13 cellular contexts compared by ENCODE assay signal in genomic region chr7:116652793-116653192, GRCh38. TPM values are rescaled to one million over a fixed set of nuclear protein-coding genes. Genes with fewer than 3 reads are reported as not detected.
DNase-seq lines count a peak whose midpoint lies in the region; ATAC-seq and TF ChIP-seq lines count a peak whose summit lies in the region.
"Had no signal": no experiment of that assay in that cellular context is flagged by ENCODE, and none has a peak within 500 bp of the region (broad histone marks: within the 10 kb centered on the region; RNA-seq: fewer than 3 reads in every experiment).

No MANE protein-coding gene starts in this region.

- H3K9me3 ChIP-seq in PC-3 (ENCODE audit: low read length) (no peaks in the 10 kb centered on the region), body of pancreas (no peaks in the 10 kb centered on the region)

- no TSS peak for BruUV-seq in PC-3 (replicated peaks; lab: Mats Ljungman, UMichigan)

- H3K79me2 ChIP-seq in PC-3 (ENCODE audit: low read length), result no peaks in the 10 kb centered on the region

- no peak overlapping the region for H3K4me3 ChIP-seq in PC-3 (ENCODE audit: low read length)
- H3K4me3 ChIP-seq in fibroblast of mammary gland (ENCODE audit: control insufficient read depth, low read depth, low read length), result no peak overlapping the region
- H3K4me3 ChIP-seq in body of pancreas, result no peak overlapping the region
- H3K4me3 ChIP-seq: dorsolateral prefrontal cortex had no signal

- H3K27ac ChIP-seq in PC-3 (ENCODE audit: low read length) (no peak overlapping the region), body of pancreas (no peak overlapping the region)
- H3K27ac ChIP-seq: dorsolateral prefrontal cortex had no signal

- POLR2A ChIA-PET in PC-3 (lab: Charles Lee; ENCODE audit: unreplicated experiment), result no interaction called here

- peaks cover 7% of the 10 kb centered on the region for H3K27me3 Mint-ChIP-seq in T-helper 2 cell treated with Interferon-gamma antibody and Interleukin-4, amounts not matched to agents 5 μg/mL and 100 μg/mL, for 36 hours (ENCODE audit: low read depth)

- no peaks in the 10 kb centered on the region for H3K9me2 ChIP-seq in PC-3 (replicated peaks; ENCODE audit: low read length)

- H3K4me1 Mint-ChIP-seq in T-helper 2 cell treated with Interferon-gamma antibody and Interleukin-4, amounts not matched to agents 5 μg/mL and 100 μg/mL, for 36 hours (ENCODE audit: low read depth), result peaks cover 4% of the 10 kb centered on the region
- H3K4me1 Mint-ChIP-seq: immature natural killer cell had no signal

- no peak overlapping the region for H3K27ac Mint-ChIP-seq in T-helper 2 cell treated with Interferon-gamma antibody and Interleukin-4, amounts not matched to agents 5 μg/mL and 100 μg/mL, for 36 hours
- H3K27ac Mint-ChIP-seq: immature natural killer cell had no signal

- no peak for TF ChIP-seq CTCF in PC-3 (conservative IDR thresholded peaks at IDR 0.05; ENCODE audit: low read depth, low read length)
- no peak for TF ChIP-seq CTCF in fibroblast of mammary gland (conservative IDR thresholded peaks at IDR 0.05; ENCODE audit: control insufficient read depth, insufficient read depth, low read depth, low read length)
- TF ChIP-seq CTCF in omental fat pad (IDR thresholded peaks at IDR 0.05), result no peak
- TF ChIP-seq CTCF in body of pancreas (IDR thresholded peaks at IDR 0.05), result no peak

- intact Hi-C loops in PC-3 (cut with micrococcal nuclease) (no loop called here), body of pancreas (cut with DNase I) (no loop called here)

- no peak overlapping the region for H2AFZ ChIP-seq in PC-3 (ENCODE audit: low read length)

- no peak for TF ChIP-seq POLR2A in body of pancreas (IDR thresholded peaks at IDR 0.05)

- DNase-seq in A172 (ENCODE audit: low spot score), result peak; percentile 19
- DNase-seq in PC-3, result peak; percentile 27
- DNase-seq in fibroblast of mammary gland (ENCODE audit: low read depth), result peak; percentile 60
- DNase-seq in omental fat pad (ENCODE audit: low spot score), result no peak
- no peak for DNase-seq in T-helper 2 cell treated with Interferon-gamma antibody and Interleukin-4, amounts not matched to agents 5 μg/mL and 100 μg/mL, for 36 hours (ENCODE audit: low spot score)
- no peak for DNase-seq in NCI-H2107 (lab: John Stamatoyannopoulos, UW)
- DNase-seq in body of pancreas, result no peak
- DNase-seq: dorsolateral prefrontal cortex, foreskin melanocyte, immature natural killer cell, midbrain, nucleus accumbens had no signal

- WGBS in body of pancreas, 2 donors, result 86 to 89% methylated on average over 3 of the region's 3 CpGs

- H3K27me3 ChIP-seq in PC-3 (ENCODE audit: low read length) (no peaks in the 10 kb centered on the region), body of pancreas (no peaks in the 10 kb centered on the region)

- H3K4me3 Mint-ChIP-seq in T-helper 2 cell treated with Interferon-gamma antibody and Interleukin-4, amounts not matched to agents 5 μg/mL and 100 μg/mL, for 36 hours, result no peak overlapping the region
- H3K4me3 Mint-ChIP-seq: immature natural killer cell had no signal

- H3K9me3 Mint-ChIP-seq in T-helper 2 cell treated with Interferon-gamma antibody and Interleukin-4, amounts not matched to agents 5 μg/mL and 100 μg/mL, for 36 hours, result no peaks in the 10 kb centered on the region

- no peaks in the 10 kb centered on the region for H4K20me1 ChIP-seq in PC-3 (ENCODE audit: low read length)

- H3K4me1 ChIP-seq in PC-3 (ENCODE audit: insufficient read depth, low read length), result peaks cover 12% of the 10 kb centered on the region
- no peaks in the 10 kb centered on the region for H3K4me1 ChIP-seq in body of pancreas

- 0 out of 2 replicates have a peak overlapping the region, but pooled peaks have one; percentile 1 for H3K4me2 ChIP-seq in PC-3 (ENCODE audit: low read length)

- no peak overlapping the region for H3K9ac ChIP-seq in PC-3 (ENCODE audit: low read length)

- no peaks in the 10 kb centered on the region for H3F3A ChIP-seq in PC-3 (ENCODE audit: low read length, unreplicated experiment)

- CTCF ChIA-PET in PC-3 (lab: Charles Lee), result no interaction called here

- no peaks in the 10 kb centered on the region for H3K36me3 Mint-ChIP-seq in T-helper 2 cell treated with Interferon-gamma antibody and Interleukin-4, amounts not matched to agents 5 μg/mL and 100 μg/mL, for 36 hours (ENCODE audit: low read depth)
- H3K36me3 Mint-ChIP-seq: immature natural killer cell had no signal

- H3K36me3 ChIP-seq in PC-3 (ENCODE audit: low read depth, low read length) (no peaks in the 10 kb centered on the region), body of pancreas (replicated peaks in 1 of 2; ENCODE audit: insufficient read depth in 1 of 2, low read depth in 2 of 2) (no peaks in the 10 kb centered on the region)

- ATAC-seq in GM19463 (IDR thresholded peaks at IDR 0.05; ENCODE audit: unreplicated experiment) (peak; percentile 90), PC-3 (peak; percentile 23; the same call in 1 of the 2 replicates), omental fat pad (ENCODE audit: low FRiP score) (no peak), body of pancreas (no peak)

RNA-seq across cellular contexts. Expression of gene MET, which starts 19.2 kb away (rescaled TPM):
- total RNA-seq in A172 (2014; rRNA removed; shearing (Covaris generic)), result 118 and 144 TPM in 2 replicates
- 109 and 118 TPM in 2 replicates for total RNA-seq in PC-3 (2014; rRNA removed)
- 10 to 100 TPM; 24.9 to 92.4 (median 54.4) TPM for total RNA-seq in omental fat pad
- total RNA-seq in body of pancreas, result 10 to 100 TPM; 21.3 to 23.7 TPM

Comparison
In these comparisons a context has a peak if more than half of its experiments do, and no peak if none do; other contexts are left out.
1. DNase-seq: peak in A172 (single experiment), PC-3 (single experiment) and fibroblast of mammary gland (single experiment); none in omental fat pad (single experiment), T-helper 2 cell treated with Interferon-gamma antibody and Interleukin-4, amounts not matched to agents 5 μg/mL and 100 μg/mL, for 36 hours (single experiment), NCI-H2107 (single experiment) and body of pancreas (0 of 4).
2. ATAC-seq: peak in GM19463 (single experiment) and PC-3 (single experiment); none in omental fat pad (single experiment) and body of pancreas (single experiment).